Comparison of ENCODE assay signal across 22 cellular contexts in genomic region chr16:27472091-27473020, GRCh38.
DNase-seq lines count a peak whose midpoint lies in the region; TF ChIP-seq lines count a peak whose summit lies in the region.
"Had no signal": no experiment of that assay in that cellular context is flagged by ENCODE, and none has a peak within 500 bp of the region (broad histone marks: within the 10 kb centered on the region; RNA-seq: fewer than 3 reads in every experiment).

No MANE protein-coding gene starts in this region.

- in situ Hi-C loops in astrocyte of the spinal cord (cut with HindIII; ENCODE audit: low sequenced_read_pairs) = no loop called here
- in situ Hi-C loops in KBM-7 (cut with MboI; ENCODE audit: low pct_unique_long_range_greater_than_20kb, low sequenced_read_pairs) = loop anchor here (10.0 kb wide), 1 partner anchor 62 kb away; no protein-coding TSS in a partner anchor

- H3K4me1 Mint-ChIP-seq in Calu3 (ENCODE audit: low read depth, unreplicated experiment) = peaks cover 6% of the 10 kb centered on the region
- H3K4me1 Mint-ChIP-seq: activated naive CD8-positive, alpha-beta T cell treated with anti-CD3 and anti-CD28 coated beads, Interleukin-2, amount 10 ng/mL, durations not matched to agents 7 days and 5 days had no signal

- no TSS peak for BruUV-seq in Calu3 (replicated peaks; lab: Mats Ljungman, UMichigan)

- H3K9me3 ChIP-seq in tibial artery = no peaks in the 10 kb centered on the region
- H3K9me3 ChIP-seq: left ventricle myocardium inferior, mucosa of descending colon, right atrium auricular region, thyroid gland had no signal

- no peaks in the 10 kb centered on the region for H3K9me3 Mint-ChIP-seq in Calu3 (ENCODE audit: low read depth, unreplicated experiment)
- H3K9me3 Mint-ChIP-seq: activated naive CD8-positive, alpha-beta T cell treated with anti-CD3 and anti-CD28 coated beads, Interleukin-2, amount 10 ng/mL, durations not matched to agents 7 days and 5 days; activated T-cell treated with anti-CD3 and anti-CD28 coated beads, Interleukin-2, amount 50 U/mL, for 72 hours had no signal

- no peak overlapping the region for H3K4me3 Mint-ChIP-seq in Calu3 (ENCODE audit: low read depth, unreplicated experiment)
- H3K4me3 Mint-ChIP-seq: activated naive CD8-positive, alpha-beta T cell treated with anti-CD3 and anti-CD28 coated beads, Interleukin-2, amount 10 ng/mL, durations not matched to agents 7 days and 5 days; activated T-cell treated with anti-CD3 and anti-CD28 coated beads, Interleukin-2, amount 50 U/mL, for 72 hours had no signal

- H3K36me3 ChIP-seq in tibial artery = peaks cover 74 to 100% (median 100%) of the 10 kb centered on the region in 3 donors

- H3K36me3 Mint-ChIP-seq in Calu3 (ENCODE audit: insufficient read depth, unreplicated experiment) = peaks cover 60% of the 10 kb centered on the region

- no peaks in the 10 kb centered on the region for H3K27me3 ChIP-seq in tibial artery
- H3K27me3 ChIP-seq: dorsolateral prefrontal cortex, right atrium auricular region, thyroid gland had no signal

- peak overlapping the region; percentile 10 for H3K27ac Mint-ChIP-seq in Calu3 (ENCODE audit: unreplicated experiment)
- H3K27ac Mint-ChIP-seq: activated T-cell treated with anti-CD3 and anti-CD28 coated beads, Interleukin-2, amount 50 U/mL, for 72 hours had no signal

- intact Hi-C loops in Calu3 (cut with micrococcal nuclease; ENCODE audit: unreplicated experiment) (no loop called here), tibial artery (cut with DNase I; ENCODE audit: low total_unique reads) (no loop called here)

- H3K4me1 ChIP-seq in tibial artery = no peaks in the 10 kb centered on the region
- H3K4me1 ChIP-seq: right atrium auricular region, thyroid gland had no signal

- peak; percentile 21 for DNase-seq in AG08395 (ENCODE audit: low spot score)
- no peak for DNase-seq in Calu3
- peak; percentile 34 for DNase-seq in astrocyte of the spinal cord (ENCODE audit: low read depth, low spot score)
- DNase-seq in myocyte (ENCODE audit: low read depth) = peak; percentile 91
- no peak for DNase-seq in tibial artery
- DNase-seq in NCI-H2081 (lab: John Stamatoyannopoulos, UW) = no peak
- no peak for DNase-seq in NCI-H524 treated with DMSO at 0.1 percent for 48 hours (lab: John Stamatoyannopoulos, UW)
- no peak for DNase-seq in KBM-7
- DNase-seq: activated naive CD8-positive, alpha-beta T cell treated with anti-CD3 and anti-CD28 coated beads, Interleukin-2, amount 10 ng/mL, durations not matched to agents 7 days and 5 days; activated T-cell treated with anti-CD3 and anti-CD28 coated beads, Interleukin-2, amount 50 U/mL, for 72 hours; DND-41; dorsolateral prefrontal cortex; left ventricle myocardium inferior; NCI-H1048; NCI-H2029 treated with DMSO at 0.1 percent for 48 hours; NCI-H524; nucleus accumbens; stimulated activated naive CD4-positive, alpha-beta T cell treated with Interleukin-2 at 50 U/mL for 16 hours; thyroid gland had no signal

- CTCF ChIA-PET in Calu3 (lab: Charles Lee) = no interaction called here

- H3K27ac ChIP-seq in tibial artery = no peak overlapping the region
- H3K27ac ChIP-seq: dorsolateral prefrontal cortex, KMS-11, left ventricle myocardium inferior, right atrium auricular region, thyroid gland had no signal

- TF ChIP-seq CTCF in Calu3 (IDR thresholded peaks at IDR 0.05; ENCODE audit: unreplicated experiment) (no peak), astrocyte of the spinal cord (IDR thresholded peaks at IDR 0.05; ENCODE audit: low read depth, low read length) (no peak), tibial artery (IDR thresholded peaks at IDR 0.05) (no peak)

- H3K4me3 ChIP-seq in astrocyte of the spinal cord (ENCODE audit: low read depth, low read length) (no peak overlapping the region), tibial artery (no peak overlapping the region)
- H3K4me3 ChIP-seq: dorsolateral prefrontal cortex, left ventricle myocardium inferior, mucosa of descending colon, right atrium auricular region, thyroid gland had no signal

- H3K27me3 Mint-ChIP-seq in Calu3 (ENCODE audit: unreplicated experiment) = no peaks in the 10 kb centered on the region
- H3K27me3 Mint-ChIP-seq: activated naive CD8-positive, alpha-beta T cell treated with anti-CD3 and anti-CD28 coated beads, Interleukin-2, amount 10 ng/mL, durations not matched to agents 7 days and 5 days had no signal

Comparison
In these comparisons a context has a peak if more than half of its experiments do, and no peak if none do; other contexts are left out.
1. DNase-seq: peak in AG08395 (single experiment), astrocyte of the spinal cord (single experiment) and myocyte (single experiment); none in Calu3 (single experiment), tibial artery (0 of 2), NCI-H2081 (0 of 2), NCI-H524 treated with DMSO at 0.1 percent for 48 hours (single experiment) and KBM-7 (single experiment).